In the genomic region with DNA sequence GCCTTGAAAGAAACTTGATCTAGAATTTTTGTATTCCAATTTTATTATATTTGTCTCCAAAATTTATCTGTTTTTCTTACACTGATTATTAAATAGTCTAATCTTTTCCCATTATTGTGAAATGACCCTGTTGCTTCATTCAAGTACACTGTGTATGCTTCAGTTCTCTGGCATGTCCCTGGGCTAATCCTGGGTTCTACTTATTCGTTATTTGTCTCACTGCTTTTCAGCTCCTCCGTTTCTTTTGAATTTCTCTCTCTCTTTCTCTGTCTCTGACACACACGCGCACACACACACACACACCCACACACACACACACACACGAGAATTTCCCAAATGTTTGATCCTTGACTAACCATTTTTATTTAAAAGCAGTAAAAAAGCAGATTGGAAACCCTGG, we compare ENCODE assay signal across 19 cellular contexts.
A peak's percentile ranks its signal among the peaks of the same experiment; 100 is the strongest.
DNase-seq lines count a peak whose midpoint lies in the region; ATAC-seq and TF ChIP-seq lines count a peak whose summit lies in the region.
"Had no signal": no experiment of that assay in that cellular context is flagged by ENCODE, and none has a peak within 500 bp of the region (broad histone marks: within the 10 kb centered on the region; RNA-seq: fewer than 3 reads in every experiment).

No MANE protein-coding gene starts in this region.

- H3K36me3 ChIP-seq in aorta (ENCODE audit: control insufficient read depth in 1 of 2, insufficient read depth in 2 of 2, low read length in 1 of 2) = no peaks in the 10 kb centered on the region

- intact Hi-C loops in Right ventricle myocardium superior (cut with DNase I) = no loop called here
- intact Hi-C loops in cardiac septum (cut with DNase I) = no loop called here
- intact Hi-C loops in right cardiac atrium (cut with DNase I) = no loop called here
- intact Hi-C loops in aorta (cut with DNase I) = no loop called here

- H3K27me3 ChIP-seq in right cardiac atrium (ENCODE audit: control insufficient read depth, insufficient read depth) (no peaks in the 10 kb centered on the region), aorta (ENCODE audit: control insufficient read depth in 1 of 2, insufficient read depth in 2 of 2, low read length in 1 of 2) (no peaks in the 10 kb centered on the region)
- H3K27me3 ChIP-seq: BLaER1 treated with 17β-estradiol and CSF1 and Interleukin-3, amounts not matched to agents 10 nM and 100 nM had no signal

- H3K4me3 ChIP-seq in fibroblast of the aortic adventitia (ENCODE audit: low read depth, low read length) (no peak overlapping the region), right cardiac atrium (ENCODE audit: low read length) (no peak overlapping the region), aorta (ENCODE audit: low read length in 2 of 2) (no peak overlapping the region)
- H3K4me3 ChIP-seq: BLaER1 treated with 17β-estradiol and CSF1 and Interleukin-3, amounts not matched to agents 10 nM and 100 nM had no signal

- no peak for TF ChIP-seq CTCF in fibroblast of the aortic adventitia (IDR thresholded peaks at IDR 0.05; ENCODE audit: insufficient read depth, low read length)

- DNase-seq in Right ventricle myocardium superior (no peak), cardiac septum (ENCODE audit: low spot score) (no peak), fibroblast of the aortic adventitia (ENCODE audit: low read depth) (peak; percentile 2), right cardiac atrium (peak in 1 of 3 donors; percentile 51), aorta (no peak), iPS-NIHi11 (ENCODE audit: low spot score) (no peak), AG20443 (ENCODE audit: low spot score) (no peak)
- DNase-seq: CD8-positive, alpha-beta T cell; DMS53; H9; KBM-7; NCI-H1105 treated with DMSO at 0.1 percent for 48 hours; NCI-H1694; NCI-H510A; NCI-H774; OCI-M1; SIG-M5 had no signal

- H3K27ac ChIP-seq in right cardiac atrium (ENCODE audit: low read length) = no peak overlapping the region
- no peak overlapping the region for H3K27ac ChIP-seq in aorta (ENCODE audit: low read depth in 1 of 2, low read length in 2 of 2)
- H3K27ac ChIP-seq: BLaER1 treated with 17β-estradiol and CSF1 and Interleukin-3, amounts not matched to agents 10 nM and 100 nM had no signal

- no peak for TF ChIP-seq POLR2A in GM18505 (IDR thresholded peaks at IDR 0.05; ENCODE audit: borderline replicate concordance, extremely low read depth, insufficient read depth, insufficient read length)

- 62% methylated on average over 5 of the region's 5 CpGs for WGBS in right cardiac atrium
- WGBS in aorta, 2 donors = 51 to 54% methylated on average over 5 of the region's 5 CpGs

- H3K9me3 ChIP-seq in right cardiac atrium (ENCODE audit: control insufficient read depth, low read length) (no peaks in the 10 kb centered on the region), aorta (ENCODE audit: control insufficient read depth, low read length) (no peaks in the 10 kb centered on the region)

- peak; percentile 97 for ATAC-seq in Right ventricle myocardium superior (ENCODE audit: poor library complexity)
- peak; percentile 84 to 97 for ATAC-seq in right cardiac atrium
- peak; percentile 75 for ATAC-seq in aorta (ENCODE audit: low FRiP score)
- no peak for ATAC-seq in GM18505 (IDR thresholded peaks at IDR 0.05; ENCODE audit: unreplicated experiment)
- ATAC-seq: CD8-positive, alpha-beta T cell had no signal

- H3K4me1 ChIP-seq in right cardiac atrium (ENCODE audit: control insufficient read depth, insufficient read depth, low read length) (no peaks in the 10 kb centered on the region), aorta (ENCODE audit: control insufficient read depth in 1 of 2, insufficient read depth in 2 of 2, low read length in 2 of 2) (no peaks in the 10 kb centered on the region)
